In genomic region chr15:76245072-76245610, GRCh38 we compare ENCODE assay signal across 26 cellular contexts.
"Had no signal": no experiment of that assay in that cellular context is flagged by ENCODE, and none has a peak within 500 bp of the region (broad histone marks: within the 10 kb centered on the region; RNA-seq: fewer than 3 reads in every experiment).

No MANE protein-coding gene starts in this region.

- H3K4me1 ChIP-seq: heart left ventricle, left lung, neural progenitor cell, parathyroid adenoma, right atrium auricular region, sigmoid colon, stomach, tibial artery had no signal

- FAIRE-seq: colon, kidney had no signal

- H3K4me2 ChIP-seq: hepatocyte, neural progenitor cell had no signal

- H3K79me2 ChIP-seq: parathyroid adenoma had no signal

- H3K4me1 Mint-ChIP-seq: mesothelial cell of epicardium; naive B cell; stimulated activated effector memory CD8-positive, alpha-beta T cell treated with anti-CD3 and anti-CD28 coated beads, Interleukin-12 subunit alpha, Interleukin-12 subunit beta, amount 100 ng/mL, for 72 hours had no signal

- H3K9me3 Mint-ChIP-seq: naive B cell; natural killer cell treated with Interleukin-12 subunit alpha and Interleukin-12 subunit beta and Interleukin-15 and Interleukin-18, amount 100 ng/mL, for 72 hours; neural progenitor cell; stimulated activated effector memory CD8-positive, alpha-beta T cell treated with anti-CD3 and anti-CD28 coated beads, Interleukin-12 subunit alpha, Interleukin-12 subunit beta, amount 100 ng/mL, for 72 hours; type B pancreatic cell had no signal

- H3K27me3 Mint-ChIP-seq: naive B cell; natural killer cell treated with Interleukin-12 subunit alpha and Interleukin-12 subunit beta and Interleukin-15 and Interleukin-18, amount 100 ng/mL, for 72 hours; progenitor cell of endocrine pancreas; type B pancreatic cell had no signal

- H3K36me3 ChIP-seq: neural progenitor cell, right atrium auricular region had no signal

- DNase-seq: dorsolateral prefrontal cortex; effector CD4-positive, alpha-beta T cell; gastrocnemius medialis; heart left ventricle; kidney; left cardiac atrium; left lung; mesenchymal stem cell; mucosa of descending colon; naive B cell; sigmoid colon; stimulated activated CD4-positive, alpha-beta T cell treated with anti-CD3 and anti-CD28 coated beads, Interleukin-2, amount 100 ng/mL, for 24 hours; stimulated activated CD4-positive, alpha-beta T cell treated with anti-CD3 and anti-CD28 coated beads, Interleukin-4, amount 100 ng/mL, for 24 hours; stimulated activated naive CD4-positive, alpha-beta T cell treated with Interleukin-2 at 50 U/mL for 16 hours; stomach; tibial artery had no signal

- H2AFZ ChIP-seq: hepatocyte, neural progenitor cell, parathyroid adenoma had no signal

- ATAC-seq: gastrocnemius medialis; heart left ventricle; left cardiac atrium; left lung; mucosa of descending colon; natural killer cell treated with Interleukin-12 subunit alpha and Interleukin-12 subunit beta and Interleukin-15 and Interleukin-18, amount 100 ng/mL, for 72 hours; stimulated activated effector memory CD8-positive, alpha-beta T cell treated with anti-CD3 and anti-CD28 coated beads, Interleukin-12 subunit alpha, Interleukin-12 subunit beta, amount 100 ng/mL, for 72 hours had no signal

- H3K27ac ChIP-seq: dorsolateral prefrontal cortex, gastrocnemius medialis, heart left ventricle, hepatocyte, left lung, neural progenitor cell, parathyroid adenoma, right atrium auricular region, sigmoid colon, stomach, tibial artery had no signal

- H3K9me3 ChIP-seq: gastrocnemius medialis, heart left ventricle, left lung, mucosa of descending colon, right atrium auricular region, sigmoid colon, stomach, tibial artery had no signal

- H3K27ac Mint-ChIP-seq: mesothelial cell of epicardium; naive B cell; natural killer cell treated with Interleukin-12 subunit alpha and Interleukin-12 subunit beta and Interleukin-15 and Interleukin-18, amount 100 ng/mL, for 72 hours; neural progenitor cell; progenitor cell of endocrine pancreas; stimulated activated effector memory CD8-positive, alpha-beta T cell treated with anti-CD3 and anti-CD28 coated beads, Interleukin-12 subunit alpha, Interleukin-12 subunit beta, amount 100 ng/mL, for 72 hours; type B pancreatic cell had no signal

- H3K4me3 ChIP-seq: dorsolateral prefrontal cortex, gastrocnemius medialis, heart left ventricle, hepatocyte, left lung, mucosa of descending colon, neural progenitor cell, right atrium auricular region, sigmoid colon, stomach, tibial artery had no signal

- H3K4me3 Mint-ChIP-seq: mesothelial cell of epicardium; naive B cell; natural killer cell treated with Interleukin-12 subunit alpha and Interleukin-12 subunit beta and Interleukin-15 and Interleukin-18, amount 100 ng/mL, for 72 hours; neural progenitor cell; stimulated activated effector memory CD8-positive, alpha-beta T cell treated with anti-CD3 and anti-CD28 coated beads, Interleukin-12 subunit alpha, Interleukin-12 subunit beta, amount 100 ng/mL, for 72 hours; type B pancreatic cell had no signal
